Comparison of ENCODE assay signal across 14 cellular contexts in the genomic region with DNA sequence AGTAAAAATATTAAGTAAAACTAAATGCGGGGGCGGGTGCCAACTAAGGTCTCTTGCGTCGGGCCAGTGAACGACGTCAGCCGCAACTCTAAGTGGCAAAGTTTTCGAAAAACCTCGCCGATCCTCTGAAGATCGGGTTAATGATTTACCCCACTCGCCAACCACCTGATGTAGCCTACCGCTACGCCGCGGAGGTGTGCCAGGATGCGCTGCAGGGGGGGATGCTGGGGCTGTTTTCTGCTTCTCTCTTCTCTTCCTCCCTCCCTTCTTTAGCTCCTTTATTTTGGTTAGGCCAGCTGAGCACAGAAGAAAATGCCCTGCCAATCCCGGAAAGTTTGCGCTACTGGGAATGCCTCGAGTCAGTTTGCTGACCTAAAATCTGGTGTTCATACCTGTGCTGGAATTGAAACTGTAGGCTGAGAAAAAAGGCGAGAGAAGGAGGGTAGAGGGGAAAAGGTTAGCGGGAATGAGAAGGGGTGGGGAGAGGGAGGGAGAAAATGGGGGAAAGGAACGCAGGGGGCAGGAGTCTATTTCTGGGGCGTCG. TPM values are rescaled to one million over a fixed set of nuclear protein-coding genes. Genes with fewer than 3 reads are reported as not detected.
A peak's percentile ranks its signal among the peaks of the same experiment; 100 is the strongest.
DNase-seq lines count a peak whose midpoint lies in the region; ATAC-seq and TF ChIP-seq lines count a peak whose summit lies in the region.
"Had no signal": no experiment of that assay in that cellular context is flagged by ENCODE, and none has a peak within 500 bp of the region (broad histone marks: within the 10 kb centered on the region; RNA-seq: fewer than 3 reads in every experiment).

No MANE protein-coding gene starts in this region.

- H3K27ac Mint-ChIP-seq in CD4-positive, alpha-beta memory T cell = peak overlapping the region in 4 of 7 donors; percentile 41 to 96 (median 86)
- H3K27ac Mint-ChIP-seq in activated T-helper 2 cell treated with anti-CD3 and anti-CD28 coated beads, Interferon-gamma antibody, Interleukin-2, Interleukin-4, amounts not matched to agents 10 μg/mL and 5 μg/mL and 100 μg/mL, durations not matched to agents 14 hours and 24 hours and 36 hours = peak overlapping the region; percentile 86

- H3K27ac ChIP-seq in CD4-positive, alpha-beta memory T cell (ENCODE audit: low read depth, low read length) = no peak overlapping the region
- H3K27ac ChIP-seq in mesendoderm (ENCODE audit: low read depth, low read length) = no peak overlapping the region
- no peak overlapping the region for H3K27ac ChIP-seq in foreskin keratinocyte
- H3K27ac ChIP-seq: thyroid gland had no signal

- ATAC-seq in foreskin keratinocyte = no peak

- H3K4me3 ChIP-seq in CD4-positive, alpha-beta memory T cell (ENCODE audit: low read length in 2 of 2) = no peak overlapping the region
- H3K4me3 ChIP-seq in mesendoderm (ENCODE audit: low read length) = no peak overlapping the region
- H3K4me3 ChIP-seq: thyroid gland had no signal

- H4K8ac ChIP-seq in mesendoderm (ENCODE audit: low read depth, low read length) = no peak overlapping the region

- H3K9me3 Mint-ChIP-seq in CD4-positive, alpha-beta memory T cell = peaks cover 0 to 39% (median 14%) of the 10 kb centered on the region in 8 donors
- H3K9me3 Mint-ChIP-seq in activated T-helper 2 cell treated with anti-CD3 and anti-CD28 coated beads, Interferon-gamma antibody, Interleukin-2, Interleukin-4, amounts not matched to agents 10 μg/mL and 5 μg/mL and 100 μg/mL, durations not matched to agents 14 hours and 24 hours and 36 hours = no peaks in the 10 kb centered on the region

- TF ChIP-seq CTCF in GM13977 (IDR thresholded peaks at IDR 0.05; ENCODE audit: extremely low read depth, insufficient read depth, missing control alignments) (no peak), foreskin keratinocyte (conservative IDR thresholded peaks at IDR 0.05) (no peak)

- no peak overlapping the region for H2BK15ac ChIP-seq in mesendoderm (replicated peaks; ENCODE audit: low read depth)

- H3K36me3 ChIP-seq in CD4-positive, alpha-beta memory T cell (ENCODE audit: insufficient read depth, low read length) = no peaks in the 10 kb centered on the region
- no peaks in the 10 kb centered on the region for H3K36me3 ChIP-seq in mesendoderm (ENCODE audit: control insufficient read depth, insufficient read depth, low read length)
- H3K36me3 ChIP-seq: thyroid gland had no signal

- CTCF ChIA-PET in CD4-positive, alpha-beta memory T cell (lab: Charles Lee; ENCODE audit: partially characterized antibody) = interaction anchor here (1.2 kb wide), 1 partner anchor 10 kb away, joined by 4 read pairs; no protein-coding TSS in a partner anchor

- H3K4ac ChIP-seq in mesendoderm (ENCODE audit: low read depth, low read length) = no peak overlapping the region

- no peaks in the 10 kb centered on the region for H3K9me3 ChIP-seq in CD4-positive, alpha-beta memory T cell (ENCODE audit: control insufficient read depth in 1 of 2, low read length in 2 of 2)
- H3K9me3 ChIP-seq: thyroid gland had no signal

- H3K4me2 ChIP-seq in mesendoderm (ENCODE audit: low read length) = peak overlapping the region; percentile 49

- no peak overlapping the region for H2AK5ac ChIP-seq in mesendoderm (ENCODE audit: low read length)

- H3K36me3 Mint-ChIP-seq in CD4-positive, alpha-beta memory T cell = peaks cover 0 to 10% of the 10 kb centered on the region in 2 donors
- H3K36me3 Mint-ChIP-seq in activated T-helper 2 cell treated with anti-CD3 and anti-CD28 coated beads, Interferon-gamma antibody, Interleukin-2, Interleukin-4, amounts not matched to agents 10 μg/mL and 5 μg/mL and 100 μg/mL, durations not matched to agents 14 hours and 24 hours and 36 hours (ENCODE audit: low read depth) = peaks cover 21% of the 10 kb centered on the region

- WGBS in mesendoderm (ENCODE audit: extremely low coverage, insufficient coverage, low lambda C conversion rate) = no CpG with 5 or more reads among the region's 25 CpGs

- H3K18ac ChIP-seq in mesendoderm (ENCODE audit: low read length) = no peak overlapping the region

- no peak overlapping the region for H2BK120ac ChIP-seq in mesendoderm (ENCODE audit: low read depth, low read length)

- no peak overlapping the region for H2BK5ac ChIP-seq in mesendoderm (ENCODE audit: low read length)

- peaks cover 94% of the 10 kb centered on the region for H3K27me3 ChIP-seq in CD4-positive, alpha-beta memory T cell (ENCODE audit: insufficient read depth, low read length)
- peaks cover 31% of the 10 kb centered on the region for H3K27me3 ChIP-seq in mesendoderm (ENCODE audit: insufficient read depth, low read length, poor library complexity)
- H3K27me3 ChIP-seq in foreskin keratinocyte = peaks cover 100% of the 10 kb centered on the region

- H3K23ac ChIP-seq in mesendoderm (ENCODE audit: low read length) = no peak overlapping the region

- H3K79me1 ChIP-seq in mesendoderm (ENCODE audit: low read length) = no peaks in the 10 kb centered on the region

- POLR2A ChIA-PET in CD4-positive, alpha-beta memory T cell (lab: Charles Lee; ENCODE audit: partially characterized antibody) = interaction anchor here (1.0 to 3.4 kb wide), 4 partner anchors 8 to 402 kb away, joined by 3 to 20 read pairs (median 4); partner anchors contain the start of gene FOXB1

- H3K4me1 ChIP-seq in CD4-positive, alpha-beta memory T cell (ENCODE audit: insufficient read depth, low read length) = peaks cover 40% of the 10 kb centered on the region
- peaks cover 12% of the 10 kb centered on the region for H3K4me1 ChIP-seq in mesendoderm (ENCODE audit: control insufficient read depth, low read depth, low read length)
- no peaks in the 10 kb centered on the region for H3K4me1 ChIP-seq in foreskin keratinocyte

- H3K9ac ChIP-seq in mesendoderm (ENCODE audit: low read length) = no peak overlapping the region

- peaks cover 19 to 62% (median 35%) of the 10 kb centered on the region in 4 donors for H3K4me1 Mint-ChIP-seq in CD4-positive, alpha-beta memory T cell
- peaks cover 62% of the 10 kb centered on the region for H3K4me1 Mint-ChIP-seq in activated T-helper 2 cell treated with anti-CD3 and anti-CD28 coated beads, Interferon-gamma antibody, Interleukin-2, Interleukin-4, amounts not matched to agents 10 μg/mL and 5 μg/mL and 100 μg/mL, durations not matched to agents 14 hours and 24 hours and 36 hours (ENCODE audit: low read depth)

- DNase-seq in CD4-positive, alpha-beta memory T cell = no peak
- DNase-seq in GM13977 (ENCODE audit: low spot score) (peak; percentile 18), mesendoderm (peak; percentile 44), foreskin keratinocyte (no peak), anterior cingulate cortex (lab: John Stamatoyannopoulos, UW) (no peak), germinal center (ENCODE audit: low spot score) (no peak), superior temporal gyrus (ENCODE audit: extremely low spot score) (no peak)
- DNase-seq in activated T-helper 2 cell treated with anti-CD3 and anti-CD28 coated beads, Interferon-gamma antibody, Interleukin-2, Interleukin-4, amounts not matched to agents 10 μg/mL and 5 μg/mL and 100 μg/mL, durations not matched to agents 14 hours and 24 hours and 36 hours (ENCODE audit: low spot score) = no peak
- DNase-seq: NCI-H446 treated with DMSO at 0.1 percent for 48 hours, thyroid gland had no signal

- peak overlapping the region in 5 of 8 donors; percentile 21 to 67 (median 39) for H3K4me3 Mint-ChIP-seq in CD4-positive, alpha-beta memory T cell
- H3K4me3 Mint-ChIP-seq in activated T-helper 2 cell treated with anti-CD3 and anti-CD28 coated beads, Interferon-gamma antibody, Interleukin-2, Interleukin-4, amounts not matched to agents 10 μg/mL and 5 μg/mL and 100 μg/mL, durations not matched to agents 14 hours and 24 hours and 36 hours (ENCODE audit: low read depth) = peak overlapping the region; percentile 85

- in situ Hi-C loops in GM13977 (cut with MboI; ENCODE audit: low pct_unique_long_range_greater_than_20kb, low sequenced_read_pairs, unreplicated experiment) = no loop called here

- H4K5ac ChIP-seq in mesendoderm (ENCODE audit: low read length) = no peak overlapping the region

- H3K79me2 ChIP-seq in mesendoderm (ENCODE audit: control insufficient read depth, insufficient read depth, low read length) = no peaks in the 10 kb centered on the region

- intact Hi-C loops in CD4-positive, alpha-beta memory T cell (cut with micrococcal nuclease) = loop anchor here (1.0 to 10.0 kb wide), 2 partner anchors 10 to 178 kb away; no protein-coding TSS in a partner anchor
- intact Hi-C loops in activated T-helper 2 cell treated with anti-CD3 and anti-CD28 coated beads, Interferon-gamma antibody, Interleukin-2, Interleukin-4, amounts not matched to agents 10 μg/mL and 5 μg/mL and 100 μg/mL, durations not matched to agents 14 hours and 24 hours and 36 hours (cut with micrococcal nuclease) = loop anchor here (1.0 to 10.0 kb wide), 5 partner anchors 10 to 331 kb away; no protein-coding TSS in a partner anchor

- no peak overlapping the region for H3K56ac ChIP-seq in mesendoderm (ENCODE audit: low read length)

- H3K27me3 Mint-ChIP-seq in CD4-positive, alpha-beta memory T cell = peaks cover 75 to 84% of the 10 kb centered on the region in 2 donors
- H3K27me3 Mint-ChIP-seq in activated T-helper 2 cell treated with anti-CD3 and anti-CD28 coated beads, Interferon-gamma antibody, Interleukin-2, Interleukin-4, amounts not matched to agents 10 μg/mL and 5 μg/mL and 100 μg/mL, durations not matched to agents 14 hours and 24 hours and 36 hours (ENCODE audit: low read depth) = peaks cover 88% of the 10 kb centered on the region

RNA-seq across cellular contexts. Expression of gene FOXB1, which starts 7.5 kb away (rescaled TPM):
- under 1 TPM in 1 of 2 experiments, not detected in 1; 0.14 TPM for total RNA-seq in CD4-positive, alpha-beta memory T cell
- polyA plus RNA-seq in CD4-positive, alpha-beta memory T cell = under 1 TPM in 1 of 2 donors, not detected in 1; 0.14 TPM
- 11.8 and 12.7 TPM in 2 replicates for total RNA-seq in activated T-helper 2 cell treated with anti-CD3 and anti-CD28 coated beads, Interferon-gamma antibody, Interleukin-2, Interleukin-4, amounts not matched to agents 10 μg/mL and 5 μg/mL and 100 μg/mL, durations not matched to agents 14 hours and 24 hours and 36 hours
- 4.7 TPM for polyA plus RNA-seq in mesendoderm (2013, experiment 1 of 2)
- 5.5 TPM for polyA plus RNA-seq in mesendoderm (2013, experiment 2 of 2)
- total RNA-seq in foreskin keratinocyte = not detected in 2 replicates
- not detected in 2 replicates for polyA plus RNA-seq in foreskin keratinocyte
- total RNA-seq: epithelial cell of proximal tubule, HT-29, mammary epithelial cell, thyroid gland had no signal
- polyA plus RNA-seq: adipose tissue, mammary epithelial cell had no signal

Comparison
In these comparisons a context has a peak if more than half of its experiments do, and no peak if none do; other contexts are left out.
1. DNase-seq: peak in GM13977 (single experiment) and mesendoderm (single experiment); none in CD4-positive, alpha-beta memory T cell (0 of 5), activated T-helper 2 cell treated with anti-CD3 and anti-CD28 coated beads, Interferon-gamma antibody, Interleukin-2, Interleukin-4, amounts not matched to agents 10 μg/mL and 5 μg/mL and 100 μg/mL, durations not matched to agents 14 hours and 24 hours and 36 hours (single experiment), foreskin keratinocyte (0 of 2), anterior cingulate cortex (0 of 58), germinal center (single experiment) and superior temporal gyrus (single experiment).
2. RNA of gene FOXB1, which starts 7.5 kb away (total RNA-seq): 11.8 to 12.7 TPM in activated T-helper 2 cell treated with anti-CD3 and anti-CD28 coated beads, Interferon-gamma antibody, Interleukin-2, Interleukin-4, amounts not matched to agents 10 μg/mL and 5 μg/mL and 100 μg/mL, durations not matched to agents 14 hours and 24 hours and 36 hours; 0.14 TPM in CD4-positive, alpha-beta memory T cell and not detected in foreskin keratinocyte; every median in the first group is over 10 times any median in the second.